ENCODE assay signal across 10 cellular contexts in the genomic region with DNA sequence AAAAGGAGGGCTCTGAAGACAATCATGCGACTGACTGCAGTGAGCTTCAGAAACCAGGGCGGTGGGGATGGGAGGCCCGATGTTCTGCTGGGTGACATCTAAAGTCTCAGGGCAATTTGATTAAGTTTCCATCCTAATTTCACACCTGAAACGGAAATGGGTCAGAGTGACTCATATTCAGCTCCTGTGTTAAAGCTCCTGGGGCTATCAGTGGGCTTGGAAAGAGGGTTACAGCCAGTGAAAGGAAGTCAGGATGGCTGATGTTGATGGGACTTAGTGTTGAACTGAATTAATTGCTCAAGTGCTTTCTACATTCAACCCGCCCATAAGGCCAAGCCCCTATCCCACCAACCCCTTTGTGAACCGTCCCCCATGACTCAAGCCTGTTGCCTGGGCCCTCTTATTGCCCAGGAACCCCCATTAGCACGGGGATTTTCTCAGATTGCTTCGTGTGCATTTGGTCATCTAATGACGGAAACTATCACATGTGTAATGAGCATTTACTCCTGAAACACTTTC. TPM values are rescaled to one million over a fixed set of nuclear protein-coding genes. Genes with fewer than 3 reads are reported as not detected.
DNase-seq lines count a peak whose midpoint lies in the region; ATAC-seq, FAIRE-seq and TF ChIP-seq lines count a peak whose summit lies in the region.
"Had no signal": no experiment of that assay in that cellular context is flagged by ENCODE, and none has a peak within 500 bp of the region (broad histone marks: within the 10 kb centered on the region; RNA-seq: fewer than 3 reads in every experiment).

No MANE protein-coding gene starts in this region.

- H3K27me3 ChIP-seq in HepG2 (ENCODE audit: control insufficient read depth in 1 of 2, insufficient read depth in 2 of 2, low read length in 2 of 2) = no peaks in the 10 kb centered on the region

- no peak for TF ChIP-seq POLR2A in HepG2 (IDR thresholded peaks at IDR 0.05; ENCODE audit: insufficient read depth in 1 of 2, low read depth in 2 of 2, low read length in 2 of 2)

- no peaks in the 10 kb centered on the region for H3K79me2 ChIP-seq in HepG2 (ENCODE audit: insufficient read depth, low read length)

- H3K36me3 ChIP-seq in HepG2 (replicated peaks in 1 of 2; ENCODE audit: control insufficient read depth in 1 of 2, insufficient read depth in 2 of 2, low read length in 2 of 2) = no peaks in the 10 kb centered on the region

- in situ Hi-C loops in HepG2 (cut with HindIII; ENCODE audit: extremely low pct_ligation_motif_present, low pct_unique_long_range_greater_than_20kb) = no loop called here

- H3K27me3 Mint-ChIP-seq in activated T-cell treated with anti-CD3 and anti-CD28 coated beads, Interleukin-2, amount 50 U/mL, for 4 hours (ENCODE audit: low read depth) = no peaks in the 10 kb centered on the region

- no peak overlapping the region for H3K27ac ChIP-seq in HepG2 (ENCODE audit: extremely low read length, insufficient read depth, low read length)
- H3K27ac ChIP-seq: HL-60 had no signal

- no peaks in the 10 kb centered on the region for H3K9me3 ChIP-seq in HepG2 (ENCODE audit: low read length)

- H3K4me3 Mint-ChIP-seq in activated T-cell treated with anti-CD3 and anti-CD28 coated beads, Interleukin-2, amount 50 U/mL, for 4 hours = no peak overlapping the region

- H3K4me1 ChIP-seq in HepG2 (ENCODE audit: insufficient read depth, low read length) = peaks cover 12% of the 10 kb centered on the region

- POLR2A ChIA-PET in HepG2 (lab: Yijun Ruan, JAX) = no interaction called here

- 97% methylated on average over 9 of the region's 9 CpGs for WGBS in HepG2 (ENCODE audit: low lambda C conversion rate)

- no peaks in the 10 kb centered on the region for H4K20me1 ChIP-seq in HepG2 (ENCODE audit: insufficient read depth, low read length)

- no peak overlapping the region for H3K9ac ChIP-seq in HepG2 (ENCODE audit: insufficient read depth, low read depth, low read length)

- ATAC-seq in HG03066 (IDR thresholded peaks at IDR 0.05; ENCODE audit: low read depth, unreplicated experiment) (peak; percentile 70), HepG2 (no peak)
- ATAC-seq in activated T-cell treated with anti-CD3 and anti-CD28 coated beads, Interleukin-2, amount 50 U/mL, for 4 hours = peak; percentile 87 to 89
- ATAC-seq: Panc1 had no signal

- TF ChIP-seq RAD21 in HepG2 (CRISPR knock-in tag; IDR thresholded peaks at IDR 0.05) = no peak

- no peak overlapping the region for H3K4me2 ChIP-seq in HepG2 (ENCODE audit: low read depth, low read length)

- no peak overlapping the region for H3K4me3 ChIP-seq in HepG2 (replicated peaks in 1 of 3; ENCODE audit: insufficient read depth in 1 of 3, low read depth in 2 of 3, low read length in 3 of 3)

- H3K9me3 Mint-ChIP-seq in activated T-cell treated with anti-CD3 and anti-CD28 coated beads, Interleukin-2, amount 50 U/mL, for 4 hours = no peaks in the 10 kb centered on the region

- BruUV-seq in HepG2 (replicated peaks; lab: Mats Ljungman, UMichigan) = no TSS peak

- intact Hi-C loops in HepG2 (cut with micrococcal nuclease; ENCODE audit: unreplicated experiment) = no loop called here

- no peak overlapping the region for H2AFZ ChIP-seq in HepG2 (ENCODE audit: low read length)

- DNase-seq in activated T-cell treated with anti-CD3 and anti-CD28 coated beads for 24 hours (ENCODE audit: low read depth) (peak; percentile 46), activated T-cell treated with anti-CD3 and anti-CD28 coated beads for 4 hours (no peak), HepG2 (ENCODE audit: low spot score) (no peak), occipital lobe (lab: John Stamatoyannopoulos, UW) (no peak), RKO (ENCODE audit: low spot score) (no peak)
- no peak for DNase-seq in activated T-cell treated with anti-CD3 and anti-CD28 coated beads, Interleukin-2, amount 50 U/mL, for 4 hours
- DNase-seq in stimulated activated CD8-positive, alpha-beta memory T cell treated with anti-CD3 and anti-CD28 coated beads, Interleukin-7, amount 100 ng/mL, for 48 hours (ENCODE audit: extremely low read depth in 1 of 2, low read depth in 1 of 2) = peak; percentile 33 to 40

- no peak for TF ChIP-seq CTCF in HepG2 (CRISPR knock-in tag; IDR thresholded peaks at IDR 0.05)

- H3K4me1 Mint-ChIP-seq in activated T-cell treated with anti-CD3 and anti-CD28 coated beads, Interleukin-2, amount 50 U/mL, for 4 hours (ENCODE audit: low read depth) = peaks cover 22% of the 10 kb centered on the region

- CTCF ChIA-PET in HepG2 (lab: Yijun Ruan, JAX; ENCODE audit: low intra/inter-chr PET ratio, low total read pairs) = no interaction called here

- no peak for TF ChIP-seq EP300 in HepG2 (IDR thresholded peaks at IDR 0.05; ENCODE audit: low read depth in 2 of 2, low read length in 2 of 2)
- TF ChIP-seq EP300 in HepG2 (CRISPR knock-in tag; IDR thresholded peaks at IDR 0.05; ENCODE audit: borderline replicate concordance) = no peak

- no peak for FAIRE-seq in HepG2 (lab: Jason Lieb, UNC)

- H3K36me3 Mint-ChIP-seq in activated T-cell treated with anti-CD3 and anti-CD28 coated beads, Interleukin-2, amount 50 U/mL, for 4 hours (ENCODE audit: insufficient read depth) = peaks cover 5% of the 10 kb centered on the region

TF ChIP-seq in HepG2, 621 proteins besides CTCF, POLR2A, EP300 and RAD21:
- no peak for TF ChIP-seq ZNF17 (CRISPR knock-in tag; IDR thresholded peaks at IDR 0.05)

RNA-seq across cellular contexts. Expression of a gene that starts 47.1 kb away (rescaled TPM):
- total RNA-seq in activated T-cell treated with anti-CD3 and anti-CD28 coated beads, Interleukin-2, amount 50 U/mL, for 4 hours = 10 to 100 TPM; 12.9 to 18.4 (median 15.5) TPM
- 23.3 and 28.5 TPM in 2 replicates for total RNA-seq in HepG2 (2016; rRNA removed; fragmentation: Illumina TruSeq; extraction: Trizol)
- 12.0 and 14.1 TPM in 2 replicates for total RNA-seq in HepG2 (2016; cell fraction: cytosol; rRNA removed; fragmentation: Illumina TruSeq; extraction: Trizol; ENCODE audit: low read depth)
- total RNA-seq in HepG2 (2016; cell fraction: insoluble cytoplasmic fraction; rRNA removed; fragmentation: Illumina TruSeq; extraction: Trizol) = 25.7 and 25.9 TPM in 2 replicates
- total RNA-seq in HepG2 (2016; cell fraction: membrane; rRNA removed; fragmentation: Illumina TruSeq; extraction: Trizol) = 18.1 and 20.7 TPM in 2 replicates
- total RNA-seq in HepG2 (2016; cell fraction: nucleus; rRNA removed; fragmentation: Illumina TruSeq; extraction: Trizol) = 38.3 and 38.4 TPM in 2 replicates
- polyA plus RNA-seq in HepG2 (2011; rRNA removed) = 24.3 and 30.8 TPM in 2 replicates
- 14.7 and 17.2 TPM in 2 replicates for polyA plus RNA-seq in HepG2 (2011; cell fraction: cytosol; rRNA removed)
- 14.9 and 19.7 TPM in 2 replicates for polyA plus RNA-seq in HepG2 (2011; cell fraction: nucleus; rRNA removed)
- polyA plus RNA-seq in HepG2 (2012) = 18.4 and 21.3 TPM in 2 replicates
- 10.6 and 14.9 TPM in 2 replicates for polyA plus RNA-seq in HepG2 (2016; cell fraction: cytosol; fragmentation: Illumina TruSeq; extraction: Trizol; ENCODE audit: low read depth)
- polyA plus RNA-seq in HepG2 (2016; cell fraction: insoluble cytoplasmic fraction; fragmentation: Illumina TruSeq; extraction: Trizol; ENCODE audit: low read depth) = 37.2 and 41.0 TPM in 2 replicates
- polyA plus RNA-seq in HepG2 (2016; cell fraction: membrane; fragmentation: Illumina TruSeq; extraction: Trizol; ENCODE audit: low read depth) = 14.6 and 19.3 TPM in 2 replicates
- polyA plus RNA-seq in HepG2 (2016; cell fraction: nucleus; fragmentation: Illumina TruSeq; extraction: Trizol; ENCODE audit: insufficient read depth, low read depth) = 27.9 and 28.4 TPM in 2 replicates
- polyA minus RNA-seq in HepG2 (2011; rRNA and poly(A)+ RNA removed; ENCODE audit: low replicate concordance) = 32.1 and 53.3 TPM in 2 replicates
- 8.5 and 11.2 TPM in 2 replicates for polyA minus RNA-seq in HepG2 (2011; cell fraction: cytosol; rRNA and poly(A)+ RNA removed)
- polyA minus RNA-seq in HepG2 (2011; cell fraction: nucleus; rRNA and poly(A)+ RNA removed) = 56.8 and 61.8 TPM in 2 replicates
- total RNA-seq in occipital lobe = 41.8 TPM

Comparison
In these comparisons a context has a peak if more than half of its experiments do, and no peak if none do; other contexts are left out.
1. DNase-seq: peak in activated T-cell treated with anti-CD3 and anti-CD28 coated beads for 24 hours (single experiment) and stimulated activated CD8-positive, alpha-beta memory T cell treated with anti-CD3 and anti-CD28 coated beads, Interleukin-7, amount 100 ng/mL, for 48 hours (2 of 2); none in activated T-cell treated with anti-CD3 and anti-CD28 coated beads for 4 hours (single experiment), activated T-cell treated with anti-CD3 and anti-CD28 coated beads, Interleukin-2, amount 50 U/mL, for 4 hours (single experiment), HepG2 (single experiment), occipital lobe (single experiment) and RKO (single experiment).